ENCODE assay signal across 20 cellular contexts in the genomic region with DNA sequence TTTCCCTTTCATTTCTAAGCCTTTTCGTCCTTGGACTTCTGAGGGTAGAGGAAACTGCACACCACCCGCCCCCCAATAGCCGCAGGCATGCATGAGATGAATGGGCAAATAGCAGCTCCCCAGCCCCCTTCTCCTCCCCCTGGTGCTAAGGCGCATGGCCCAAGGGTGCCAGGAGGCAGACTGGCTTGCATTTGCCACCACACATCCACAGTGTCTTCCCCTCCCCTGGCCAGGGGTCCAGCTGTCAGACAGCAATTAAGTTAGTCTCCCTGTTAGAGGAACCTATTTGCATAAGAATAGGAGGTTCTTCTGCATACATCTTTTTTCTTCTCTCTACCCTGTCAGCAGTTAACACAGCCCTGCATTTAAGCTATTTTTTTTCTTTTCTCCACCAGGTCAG. TPM values are rescaled to one million over a fixed set of nuclear protein-coding genes. Genes with fewer than 3 reads are reported as not detected.
DNase-seq lines count a peak whose midpoint lies in the region; ATAC-seq and TF ChIP-seq lines count a peak whose summit lies in the region.
"Had no signal": no experiment of that assay in that cellular context is flagged by ENCODE, and none has a peak within 500 bp of the region (broad histone marks: within the 10 kb centered on the region; RNA-seq: fewer than 3 reads in every experiment).

No MANE protein-coding gene starts in this region.

- no peak overlapping the region for H3K4me3 Mint-ChIP-seq in glutamatergic neuron (ENCODE audit: unreplicated experiment)
- H3K4me3 Mint-ChIP-seq: B cell; CD4-positive, alpha-beta memory T cell; HFFc6; T-helper 1 cell treated with Interleukin-12 subunit alpha and Interleukin-12 subunit beta and Interleukin-4 antibody, amounts not matched to agents 30 μg/mL and 1 μg/mL, for 36 hours had no signal

- H3K9me3 ChIP-seq in A673 (ENCODE audit: low read depth, low read length, poor library complexity, severe bottlenecking) (no peaks in the 10 kb centered on the region), ES-I3 (ENCODE audit: control insufficient read depth, insufficient read depth, low read length) (0 out of 2 replicates have a peak, but pooled peaks cover 8% of the 10 kb centered on the region), tibial nerve (no peaks in the 10 kb centered on the region)
- H3K9me3 ChIP-seq: Peyer's patch had no signal

- peak overlapping the region; percentile 0; the same call in 1 of the 2 replicates for H3K9ac ChIP-seq in ES-I3 (ENCODE audit: low read depth, low read length)

- no TSS peak for BruUV-seq in A673 (replicated peaks; lab: Mats Ljungman, UMichigan)

- ATAC-seq in HG02610 (IDR thresholded peaks at IDR 0.05; ENCODE audit: unreplicated experiment) = no peak

- no peak overlapping the region for H3K27ac ChIP-seq in A673 (ENCODE audit: low read depth, low read length, poor library complexity, severe bottlenecking)
- H3K27ac ChIP-seq in tibial nerve = no peak overlapping the region
- H3K27ac ChIP-seq: Peyer's patch had no signal

- WGBS in tibial nerve, 2 donors = 90 to 98% methylated on average over 4 of the region's 4 CpGs

- no peak for TF ChIP-seq EP300 in tibial nerve (IDR thresholded peaks at IDR 0.05)

- H3K4me1 ChIP-seq in A673 (ENCODE audit: insufficient read depth, low read length, poor library complexity, severe bottlenecking) (peaks cover 17% of the 10 kb centered on the region), ES-I3 (ENCODE audit: insufficient read depth, low read length) (peaks cover 17% of the 10 kb centered on the region), tibial nerve (no peaks in the 10 kb centered on the region)
- H3K4me1 ChIP-seq: Peyer's patch had no signal

- POLR2A ChIA-PET in A673 (lab: Charles Lee; ENCODE audit: low non-redundant PET) = interaction anchor here (0.5 kb wide), 1 partner anchor 189 kb away, joined by 15 read pairs; no protein-coding TSS in a partner anchor

- CTCF ChIA-PET in A673 (lab: Charles Lee) = interaction anchor here (0.7 kb wide), 1 partner anchor 536 kb away, joined by 7 read pairs; no protein-coding TSS in a partner anchor

- peak; percentile 71 for DNase-seq in A673 (ENCODE audit: low spot score)
- DNase-seq in NCI-H69 (lab: John Stamatoyannopoulos, UW) = peak; percentile 78
- peak; percentile 29 for DNase-seq in glutamatergic neuron
- no peak for DNase-seq in SHP77 treated with DMSO at 0.1 percent for 48 hours (lab: John Stamatoyannopoulos, UW)
- no peak for DNase-seq in tibial nerve (ENCODE audit: low spot score in 2 of 2)
- no peak for DNase-seq in Ammon's horn (ENCODE audit: low spot score)
- DNase-seq: ACHN; CD4-positive, alpha-beta memory T cell; HFFc6; Kasumi-1; NCI-H1417; NCI-H2029 treated with DMSO at 0.1 percent for 48 hours; NCI-H2227 treated with DMSO at 0.1 percent for 48 hours; NCI-H774; Peyer's patch; Right ventricle myocardium superior had no signal

- H3K4me1 Mint-ChIP-seq in glutamatergic neuron (ENCODE audit: low read depth, unreplicated experiment) = peaks cover 3% of the 10 kb centered on the region
- H3K4me1 Mint-ChIP-seq: B cell; CD4-positive, alpha-beta memory T cell had no signal

- TF ChIP-seq CTCF in A673 (conservative IDR thresholded peaks at IDR 0.05; ENCODE audit: low read depth, low read length) (no peak), glutamatergic neuron (IDR thresholded peaks at IDR 0.05; ENCODE audit: partially characterized antibody, unreplicated experiment) (no peak), tibial nerve (IDR thresholded peaks at IDR 0.05) (no peak)

- peak overlapping the region; percentile 81 for H3K27ac Mint-ChIP-seq in glutamatergic neuron (ENCODE audit: unreplicated experiment)
- H3K27ac Mint-ChIP-seq: B cell; CD4-positive, alpha-beta memory T cell; HFFc6; T-helper 1 cell treated with Interleukin-12 subunit alpha and Interleukin-12 subunit beta and Interleukin-4 antibody, amounts not matched to agents 30 μg/mL and 1 μg/mL, for 36 hours had no signal

- H3K4me3 ChIP-seq in A673 (ENCODE audit: low read depth, low read length, poor library complexity, severe bottlenecking) (no peak overlapping the region), tibial nerve (no peak overlapping the region)
- H3K4me3 ChIP-seq: Peyer's patch had no signal

- no peaks in the 10 kb centered on the region for H3K36me3 ChIP-seq in A673 (ENCODE audit: insufficient read depth, low read length, poor library complexity, severe bottlenecking)
- no peaks in the 10 kb centered on the region; the same call in 1 of the 2 replicates for H3K36me3 ChIP-seq in ES-I3 (ENCODE audit: insufficient read depth, low read length)
- no peaks in the 10 kb centered on the region for H3K36me3 ChIP-seq in tibial nerve
- H3K36me3 ChIP-seq: Peyer's patch had no signal

- peaks cover 4% of the 10 kb centered on the region for H3K36me3 Mint-ChIP-seq in glutamatergic neuron (ENCODE audit: unreplicated experiment)
- H3K36me3 Mint-ChIP-seq: CD4-positive, alpha-beta memory T cell had no signal

- H3K9me3 Mint-ChIP-seq in glutamatergic neuron (ENCODE audit: unreplicated experiment) = peaks cover 8% of the 10 kb centered on the region
- H3K9me3 Mint-ChIP-seq: CD4-positive, alpha-beta memory T cell; HFFc6; T-helper 1 cell treated with Interleukin-12 subunit alpha and Interleukin-12 subunit beta and Interleukin-4 antibody, amounts not matched to agents 30 μg/mL and 1 μg/mL, for 36 hours had no signal

- intact Hi-C loops in A673 (cut with micrococcal nuclease; ENCODE audit: unreplicated experiment) = no loop called here

- H3K27me3 Mint-ChIP-seq in glutamatergic neuron (ENCODE audit: unreplicated experiment) = peaks cover 7% of the 10 kb centered on the region

- H3K27me3 ChIP-seq in A673 (replicated peaks; ENCODE audit: insufficient read depth, low read depth, low read length, poor library complexity) (no peaks in the 10 kb centered on the region), tibial nerve (no peaks in the 10 kb centered on the region)
- H3K27me3 ChIP-seq: Peyer's patch had no signal

- no peak for TF ChIP-seq POLR2A in tibial nerve (IDR thresholded peaks at IDR 0.05)

RNA-seq across cellular contexts. Expression of gene TOMM7, which starts 20.2 kb away (rescaled TPM):
- 149 and 175 TPM in 2 replicates for total RNA-seq in A673 (2021)
- total RNA-seq in glutamatergic neuron (ENCODE audit: unreplicated experiment) = 111 TPM
- 100 to 1,000 TPM; 133 to 211 (median 177) TPM for total RNA-seq in tibial nerve

Comparison
In these comparisons a context has a peak if more than half of its experiments do, and no peak if none do; other contexts are left out.
1. DNase-seq: peak in A673 (single experiment), NCI-H69 (single experiment) and glutamatergic neuron (single experiment); none in SHP77 treated with DMSO at 0.1 percent for 48 hours (single experiment), tibial nerve (0 of 2) and Ammon's horn (single experiment).